ENCODE assay signal across 35 cellular contexts in genomic region chr15:25600751-25601150, GRCh38.
"Had no signal": no experiment of that assay in that cellular context is flagged by ENCODE, and none has a peak within 500 bp of the region (broad histone marks: within the 10 kb centered on the region; RNA-seq: fewer than 3 reads in every experiment).

No MANE protein-coding gene starts in this region.

- H3K36me3 ChIP-seq: brain microvascular endothelial cell, cardiac muscle cell, MG63, Peyer's patch had no signal

- H3K27ac ChIP-seq: brain microvascular endothelial cell, cardiac muscle cell, Peyer's patch, RWPE1, VCaP had no signal

- DNase-seq: activated CD4-positive, alpha-beta memory T cell treated with anti-CD3 and anti-CD28 coated beads, Interleukin-2, amount 10 ng/mL, durations not matched to agents 7 days and 5 days; activated CD4-positive, alpha-beta T cell treated with anti-CD3 and anti-CD28 coated beads for 1 hour; activated CD4-positive, alpha-beta T cell treated with anti-CD3 and anti-CD28 coated beads for 48 hours; activated CD4-positive, CD25-positive, alpha-beta regulatory T cell; activated CD8-positive, alpha-beta memory T cell treated with anti-CD3 and anti-CD28 coated beads for 24 hours; activated CD8-positive, alpha-beta memory T cell treated with anti-CD3 and anti-CD28 coated beads, Interleukin-2, amount 10 ng/mL, durations not matched to agents 7 days and 5 days; activated CD8-positive, alpha-beta memory T cell treated with anti-CD3 and anti-CD28 coated beads, Interleukin-2, amount 50 U/mL, for 48 hours; activated effector memory CD4-positive, alpha-beta T cell treated with anti-CD3 and anti-CD28 coated beads, Interleukin-2, amount 50 U/mL, for 16 hours; activated naive CD4-positive, alpha-beta T cell; activated naive CD4-positive, alpha-beta T cell treated with anti-CD3 and anti-CD28 coated beads, Interleukin-2, amount 50 U/mL, for 16 hours; activated naive CD8-positive, alpha-beta T cell treated with anti-CD3 and anti-CD28 coated beads for 36 hours; activated T-cell treated with anti-CD3 and anti-CD28 coated beads, Interleukin-2, amount 50 U/mL, for 1 hour; activated T-cell treated with anti-CD3 and anti-CD28 coated beads, Interleukin-2, amount 50 U/mL, for 72 hours; amniotic stem cell; aorta; brain microvascular endothelial cell; MG63; NCI-H1048; NCI-H1105 treated with DMSO at 0.1 percent for 48 hours; NCI-H1436; NCI-H1694; NCI-H1930; NCI-H2081 treated with DMSO at 0.1 percent for 48 hours; NCI-H345; NCI-H524 treated with DMSO at 0.1 percent for 48 hours; Peyer's patch; Right ventricle myocardium superior; SW 1271; T-helper 1 cell; T-helper 2 cell; T-helper 9 cell had no signal

- H3K4me1 ChIP-seq: Peyer's patch had no signal

- H3K4me3 ChIP-seq: cardiac muscle cell, MG63, Peyer's patch had no signal

- H3K27me3 ChIP-seq: brain microvascular endothelial cell, cardiac muscle cell, MG63, Peyer's patch had no signal

- ATAC-seq: activated CD8-positive, alpha-beta memory T cell treated with anti-CD3 and anti-CD28 coated beads, Interleukin-2, amount 10 ng/mL, durations not matched to agents 7 days and 5 days; activated T-cell treated with anti-CD3 and anti-CD28 coated beads, Interleukin-2, amount 50 U/mL, for 72 hours; activated T-helper 17 cell treated with anti-CD3 and anti-CD28 coated beads, Interleukin-2, amount 50 U/mL, for 72 hours had no signal

- H3K9me3 ChIP-seq: MG63 had no signal
